Comparison of ENCODE assay signal across 8 cellular contexts in genomic region chr3:9402410-9403228, GRCh38. TPM values are rescaled to one million over a fixed set of nuclear protein-coding genes. Genes with fewer than 3 reads are reported as not detected.
A peak's percentile ranks its signal among the peaks of the same experiment; 100 is the strongest.
DNase-seq lines count a peak whose midpoint lies in the region; ATAC-seq and TF ChIP-seq lines count a peak whose summit lies in the region.

No MANE protein-coding gene starts in this region.

- intact Hi-C loops in ascending aorta (cut with DNase I), result no loop called here
- intact Hi-C loops in thyroid gland (cut with DNase I), result no loop called here

- H3K4me3 ChIP-seq in NB4 (ENCODE audit: low read depth, low read length) (peak overlapping the region; percentile 40), ascending aorta (peak overlapping the region; percentile 2 to 20), thyroid gland (replicated peaks in 1 of 3) (no peak overlapping the region)

- WGBS in thyroid gland, 2 donors, result 25 to 30% methylated on average over 3 of the region's 3 CpGs

- ATAC-seq in GM21737 (IDR thresholded peaks at IDR 0.05; ENCODE audit: unreplicated experiment), result no peak

- TF ChIP-seq CTCF in NB4 (IDR thresholded peaks at IDR 0.05; ENCODE audit: low read depth, low read length) (no peak), ascending aorta (IDR thresholded peaks at IDR 0.05) (no peak), thyroid gland (IDR thresholded peaks at IDR 0.05) (no peak)

- no peaks in the 10 kb centered on the region for H3K27me3 ChIP-seq in ascending aorta
- H3K27me3 ChIP-seq in thyroid gland, result no peaks in the 10 kb centered on the region

- no peaks in the 10 kb centered on the region for H3K9me3 ChIP-seq in ascending aorta
- no peaks in the 10 kb centered on the region for H3K9me3 ChIP-seq in thyroid gland

- DNase-seq in COLO668 (lab: John Stamatoyannopoulos, UW; ENCODE audit: unreplicated experiment) (peak; percentile 67), NB4 (ENCODE audit: low read depth) (peak; percentile 44), ascending aorta (ENCODE audit: low spot score in 2 of 2) (no peak), iris pigment epithelial cell (ENCODE audit: low read depth) (peak; percentile 50), thyroid gland (peak; percentile 19), glomerular visceral epithelial cell (ENCODE audit: extremely low spot score) (no peak), KG1 (lab: John Stamatoyannopoulos, UW) (no peak)

- no peak for TF ChIP-seq POLR2A in NB4 (IDR thresholded peaks at IDR 0.05; ENCODE audit: extremely low read depth, insufficient read length)
- TF ChIP-seq POLR2A in thyroid gland (IDR thresholded peaks at IDR 0.05), result no peak

- H3K36me3 ChIP-seq in ascending aorta (no peaks in the 10 kb centered on the region), thyroid gland (no peaks in the 10 kb centered on the region)

- H3K4me1 ChIP-seq in ascending aorta (peaks cover 15 to 65% of the 10 kb centered on the region in 2 donors), thyroid gland (peaks cover 62 to 70% of the 10 kb centered on the region in 2 donors)

- H3K27ac ChIP-seq in ascending aorta, result peak overlapping the region; percentile 100
- H3K27ac ChIP-seq in thyroid gland, result peak overlapping the region in 1 of 3 donors; percentile 12

RNA-seq across cellular contexts. Expression of gene SETD5, which starts 5.2 kb away (rescaled TPM):
- total RNA-seq in ascending aorta (239 TPM), thyroid gland (100 to 1,000 TPM in 3 of 4 donors, 10 to 100 TPM in 1; 84.0 to 158 (median 114) TPM)

RNA-seq across cellular contexts. Expression of gene THUMPD3, which starts 39.8 kb away (rescaled TPM):
- total RNA-seq in ascending aorta (24.4 TPM), thyroid gland (10 to 100 TPM; 31.8 to 42.3 (median 34.5) TPM)

Comparison
In these comparisons a context has a peak if more than half of its experiments do, and no peak if none do; other contexts are left out.
1. DNase-seq: peak in COLO668 (single experiment), NB4 (single experiment), iris pigment epithelial cell (single experiment) and thyroid gland (2 of 2); none in ascending aorta (0 of 2), glomerular visceral epithelial cell (single experiment) and KG1 (single experiment).
2. H3K4me3 ChIP-seq: peak in NB4 (single experiment) and ascending aorta (2 of 2); none in thyroid gland (0 of 3).